1 cellular context compared by ENCODE assay signal in the genomic region with DNA sequence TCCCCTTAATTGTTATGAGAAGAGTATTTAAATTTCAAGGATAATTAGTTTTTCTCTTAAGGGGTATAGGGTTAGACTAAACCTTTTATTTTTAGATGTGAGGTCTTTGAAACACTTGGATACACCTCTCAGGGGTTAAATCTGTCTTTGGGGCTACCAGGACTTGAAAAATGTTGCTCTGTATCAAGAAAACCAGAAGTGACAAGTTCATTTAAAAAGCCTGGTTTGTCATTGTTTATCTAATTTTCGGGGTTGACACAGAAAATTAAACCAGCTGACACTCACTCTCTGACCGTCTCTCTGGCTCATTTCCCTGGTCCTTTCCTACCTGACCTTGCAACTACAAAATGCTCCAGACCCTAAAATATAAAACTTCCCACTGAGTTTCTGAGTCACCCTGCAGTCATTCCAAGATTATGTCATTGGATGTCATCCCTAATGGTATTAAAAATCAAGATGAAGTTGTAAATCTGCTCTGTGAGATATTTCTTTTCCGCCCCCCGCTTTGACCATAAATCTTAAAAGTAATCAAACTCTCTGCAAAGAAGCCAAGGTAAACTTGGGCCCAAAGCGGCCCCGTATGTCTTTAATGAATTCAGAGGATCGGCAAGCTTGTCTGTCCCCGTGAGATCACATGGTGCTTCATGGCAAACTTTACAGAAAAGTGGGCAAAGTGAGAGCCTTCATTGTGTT.
TF ChIP-seq lines count a peak whose summit lies in the region.

No MANE protein-coding gene starts in this region.

TF ChIP-seq in K562, 482 proteins besides CTCF, POLR2A, EP300 and RAD21:
- TF ChIP-seq JUN (IDR thresholded peaks at IDR 0.05; ENCODE audit: borderline replicate concordance, low read depth, low read length) (peak; percentile 38; the same call in 1 of the 2 replicates), JUN (CRISPR knock-in tag; IDR thresholded peaks at IDR 0.05; ENCODE audit: borderline replicate concordance) (no peak), JUND (IDR thresholded peaks at IDR 0.05; ENCODE audit: borderline replicate concordance, low read depth, low read length) (peak; percentile 37; the same call in 1 of the 2 replicates), JUND (tag; IDR thresholded peaks at IDR 0.05; ENCODE audit: borderline replicate concordance, low read depth, low read length) (no peak), NEUROD1 (IDR thresholded peaks at IDR 0.05; ENCODE audit: borderline replicate concordance, low read depth, low read length, partially characterized antibody) (no peak), L3MBTL2 (IDR thresholded peaks at IDR 0.05) (no peak), BHLHE40 (IDR thresholded peaks at IDR 0.05; ENCODE audit: low read length) (no peak), BRCA1 (IDR thresholded peaks at IDR 0.05) (no peak), BRCA1 (CRISPR knock-in tag; IDR thresholded peaks at IDR 0.05) (no peak), PCBP2 (IDR thresholded peaks at IDR 0.05; ENCODE audit: low read depth, low read length, poor library complexity, severe bottlenecking) (no peak), MEIS2 (IDR thresholded peaks at IDR 0.05; ENCODE audit: partially characterized antibody) (peak; percentile 67), RBBP5 (IDR thresholded peaks at IDR 0.05; ENCODE audit: borderline replicate concordance, insufficient read depth, low read length, poor library complexity, severe bottlenecking) (no peak), ZNF282 (CRISPR knock-in tag; IDR thresholded peaks at IDR 0.05) (no peak), SRSF9 (IDR thresholded peaks at IDR 0.05; ENCODE audit: borderline replicate concordance, low read depth, low read length) (no peak), KDM1A (IDR thresholded peaks at IDR 0.05) (no peak)
- TF ChIP-seq, protein P1, sequence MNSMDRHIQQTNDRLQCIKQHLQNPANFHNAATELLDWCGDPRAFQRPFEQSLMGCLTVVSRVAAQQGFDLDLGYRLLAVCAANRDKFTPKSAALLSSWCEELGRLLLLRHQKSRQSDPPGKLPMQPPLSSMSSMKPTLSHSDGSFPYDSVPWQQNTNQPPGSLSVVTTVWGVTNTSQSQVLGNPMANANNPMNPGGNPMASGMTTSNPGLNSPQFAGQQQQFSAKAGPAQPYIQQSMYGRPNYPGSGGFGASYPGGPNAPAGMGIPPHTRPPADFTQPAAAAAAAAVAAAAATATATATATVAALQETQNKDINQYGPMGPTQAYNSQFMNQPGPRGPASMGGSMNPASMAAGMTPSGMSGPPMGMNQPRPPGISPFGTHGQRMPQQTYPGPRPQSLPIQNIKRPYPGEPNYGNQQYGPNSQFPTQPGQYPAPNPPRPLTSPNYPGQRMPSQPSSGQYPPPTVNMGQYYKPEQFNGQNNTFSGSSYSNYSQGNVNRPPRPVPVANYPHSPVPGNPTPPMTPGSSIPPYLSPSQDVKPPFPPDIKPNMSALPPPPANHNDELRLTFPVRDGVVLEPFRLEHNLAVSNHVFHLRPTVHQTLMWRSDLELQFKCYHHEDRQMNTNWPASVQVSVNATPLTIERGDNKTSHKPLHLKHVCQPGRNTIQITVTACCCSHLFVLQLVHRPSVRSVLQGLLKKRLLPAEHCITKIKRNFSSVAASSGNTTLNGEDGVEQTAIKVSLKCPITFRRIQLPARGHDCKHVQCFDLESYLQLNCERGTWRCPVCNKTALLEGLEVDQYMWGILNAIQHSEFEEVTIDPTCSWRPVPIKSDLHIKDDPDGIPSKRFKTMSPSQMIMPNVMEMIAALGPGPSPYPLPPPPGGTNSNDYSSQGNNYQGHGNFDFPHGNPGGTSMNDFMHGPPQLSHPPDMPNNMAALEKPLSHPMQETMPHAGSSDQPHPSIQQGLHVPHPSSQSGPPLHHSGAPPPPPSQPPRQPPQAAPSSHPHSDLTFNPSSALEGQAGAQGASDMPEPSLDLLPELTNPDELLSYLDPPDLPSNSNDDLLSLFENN (IDR thresholded peaks at IDR 0.05; ENCODE audit: low read depth in 2 of 2, low read length in 2 of 2) = no peak
- TF ChIP-seq, protein P2, sequence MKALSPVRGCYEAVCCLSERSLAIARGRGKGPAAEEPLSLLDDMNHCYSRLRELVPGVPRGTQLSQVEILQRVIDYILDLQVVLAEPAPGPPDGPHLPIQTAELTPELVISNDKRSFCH (CRISPR knock-in tag; IDR thresholded peaks at IDR 0.05) = no peak
- TF ChIP-seq, protein P2 (tag; IDR thresholded peaks at IDR 0.05) = no peak
- TF ChIP-seq, protein P3, sequence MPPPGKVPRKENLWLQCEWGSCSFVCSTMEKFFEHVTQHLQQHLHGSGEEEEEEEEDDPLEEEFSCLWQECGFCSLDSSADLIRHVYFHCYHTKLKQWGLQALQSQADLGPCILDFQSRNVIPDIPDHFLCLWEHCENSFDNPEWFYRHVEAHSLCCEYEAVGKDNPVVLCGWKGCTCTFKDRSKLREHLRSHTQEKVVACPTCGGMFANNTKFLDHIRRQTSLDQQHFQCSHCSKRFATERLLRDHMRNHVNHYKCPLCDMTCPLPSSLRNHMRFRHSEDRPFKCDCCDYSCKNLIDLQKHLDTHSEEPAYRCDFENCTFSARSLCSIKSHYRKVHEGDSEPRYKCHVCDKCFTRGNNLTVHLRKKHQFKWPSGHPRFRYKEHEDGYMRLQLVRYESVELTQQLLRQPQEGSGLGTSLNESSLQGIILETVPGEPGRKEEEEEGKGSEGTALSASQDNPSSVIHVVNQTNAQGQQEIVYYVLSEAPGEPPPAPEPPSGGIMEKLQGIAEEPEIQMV (tag; conservative IDR thresholded peaks at IDR 0.05; ENCODE audit: low read depth) = no peak
- TF ChIP-seq, protein P4, sequence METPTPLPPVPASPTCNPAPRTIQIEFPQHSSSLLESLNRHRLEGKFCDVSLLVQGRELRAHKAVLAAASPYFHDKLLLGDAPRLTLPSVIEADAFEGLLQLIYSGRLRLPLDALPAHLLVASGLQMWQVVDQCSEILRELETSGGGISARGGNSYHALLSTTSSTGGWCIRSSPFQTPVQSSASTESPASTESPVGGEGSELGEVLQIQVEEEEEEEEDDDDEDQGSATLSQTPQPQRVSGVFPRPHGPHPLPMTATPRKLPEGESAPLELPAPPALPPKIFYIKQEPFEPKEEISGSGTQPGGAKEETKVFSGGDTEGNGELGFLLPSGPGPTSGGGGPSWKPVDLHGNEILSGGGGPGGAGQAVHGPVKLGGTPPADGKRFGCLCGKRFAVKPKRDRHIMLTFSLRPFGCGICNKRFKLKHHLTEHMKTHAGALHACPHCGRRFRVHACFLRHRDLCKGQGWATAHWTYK (CRISPR knock-in tag; IDR thresholded peaks at IDR 0.05) = no peak
- TF ChIP-seq, protein P5, sequence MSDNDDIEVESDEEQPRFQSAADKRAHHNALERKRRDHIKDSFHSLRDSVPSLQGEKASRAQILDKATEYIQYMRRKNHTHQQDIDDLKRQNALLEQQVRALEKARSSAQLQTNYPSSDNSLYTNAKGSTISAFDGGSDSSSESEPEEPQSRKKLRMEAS (CRISPR knock-in tag; IDR thresholded peaks at IDR 0.05) = no peak
- TF ChIP-seq, protein P6, sequence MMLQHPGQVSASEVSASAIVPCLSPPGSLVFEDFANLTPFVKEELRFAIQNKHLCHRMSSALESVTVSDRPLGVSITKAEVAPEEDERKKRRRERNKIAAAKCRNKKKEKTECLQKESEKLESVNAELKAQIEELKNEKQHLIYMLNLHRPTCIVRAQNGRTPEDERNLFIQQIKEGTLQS (IDR thresholded peaks at IDR 0.05) = peak; percentile 58; the same call in 1 of the 2 replicates
- TF ChIP-seq, protein P6 (CRISPR knock-in tag; conservative IDR thresholded peaks at IDR 0.05) = no peak
- TF ChIP-seq, protein P7, sequence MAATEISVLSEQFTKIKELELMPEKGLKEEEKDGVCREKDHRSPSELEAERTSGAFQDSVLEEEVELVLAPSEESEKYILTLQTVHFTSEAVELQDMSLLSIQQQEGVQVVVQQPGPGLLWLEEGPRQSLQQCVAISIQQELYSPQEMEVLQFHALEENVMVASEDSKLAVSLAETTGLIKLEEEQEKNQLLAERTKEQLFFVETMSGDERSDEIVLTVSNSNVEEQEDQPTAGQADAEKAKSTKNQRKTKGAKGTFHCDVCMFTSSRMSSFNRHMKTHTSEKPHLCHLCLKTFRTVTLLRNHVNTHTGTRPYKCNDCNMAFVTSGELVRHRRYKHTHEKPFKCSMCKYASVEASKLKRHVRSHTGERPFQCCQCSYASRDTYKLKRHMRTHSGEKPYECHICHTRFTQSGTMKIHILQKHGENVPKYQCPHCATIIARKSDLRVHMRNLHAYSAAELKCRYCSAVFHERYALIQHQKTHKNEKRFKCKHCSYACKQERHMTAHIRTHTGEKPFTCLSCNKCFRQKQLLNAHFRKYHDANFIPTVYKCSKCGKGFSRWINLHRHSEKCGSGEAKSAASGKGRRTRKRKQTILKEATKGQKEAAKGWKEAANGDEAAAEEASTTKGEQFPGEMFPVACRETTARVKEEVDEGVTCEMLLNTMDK (IDR thresholded peaks at IDR 0.05; ENCODE audit: borderline replicate concordance, insufficient read depth, low read depth, low read length, poor library complexity, severe bottlenecking) = no peak
- TF ChIP-seq, protein P8, sequence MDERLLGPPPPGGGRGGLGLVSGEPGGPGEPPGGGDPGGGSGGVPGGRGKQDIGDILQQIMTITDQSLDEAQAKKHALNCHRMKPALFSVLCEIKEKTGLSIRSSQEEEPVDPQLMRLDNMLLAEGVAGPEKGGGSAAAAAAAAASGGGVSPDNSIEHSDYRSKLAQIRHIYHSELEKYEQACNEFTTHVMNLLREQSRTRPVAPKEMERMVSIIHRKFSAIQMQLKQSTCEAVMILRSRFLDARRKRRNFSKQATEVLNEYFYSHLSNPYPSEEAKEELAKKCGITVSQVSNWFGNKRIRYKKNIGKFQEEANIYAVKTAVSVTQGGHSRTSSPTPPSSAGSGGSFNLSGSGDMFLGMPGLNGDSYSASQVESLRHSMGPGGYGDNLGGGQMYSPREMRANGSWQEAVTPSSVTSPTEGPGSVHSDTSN (CRISPR knock-in tag; IDR thresholded peaks at IDR 0.05; ENCODE audit: low read depth) = no peak
- TF ChIP-seq, protein P8 (tag; conservative IDR thresholded peaks at IDR 0.05; ENCODE audit: low read depth) = peak; percentile 60
